3 cellular contexts compared by ENCODE assay signal in genomic region chr10:97866524-97867219, GRCh38.
TF ChIP-seq lines count a peak whose summit lies in the region.

No MANE protein-coding gene starts in this region.

TF ChIP-seq in GM23338, 12 proteins besides CTCF, POLR2A, EP300 and RAD21:
- TF ChIP-seq CREB1 (CRISPR knock-in tag; IDR thresholded peaks at IDR 0.05; ENCODE audit: low read depth) (no peak), POLR2AphosphoS5 (IDR thresholded peaks at IDR 0.05; ENCODE audit: low read depth) (no peak), STAT1 (IDR thresholded peaks at IDR 0.05; ENCODE audit: unreplicated experiment) (no peak)

TF ChIP-seq in HCT116, 20 proteins besides CTCF, POLR2A, EP300 and RAD21:
- TF ChIP-seq ELF1 (IDR thresholded peaks at IDR 0.05; ENCODE audit: borderline replicate concordance, low read depth) (no peak), CBX3 (IDR thresholded peaks at IDR 0.05; ENCODE audit: low read depth) (no peak), ZBTB33 (IDR thresholded peaks at IDR 0.05; ENCODE audit: extremely low read depth, insufficient replicate concordance, low read length) (no peak), POLR2AphosphoS5 (IDR thresholded peaks at IDR 0.05; ENCODE audit: low read depth, low read length) (no peak), SIN3A (IDR thresholded peaks at IDR 0.05; ENCODE audit: low read depth) (no peak), FOSL1 (IDR thresholded peaks at IDR 0.05; ENCODE audit: low read depth) (no peak)

TF ChIP-seq in H1, 55 proteins besides CTCF, POLR2A, EP300 and RAD21:
- TF ChIP-seq FOSL1 (IDR thresholded peaks at IDR 0.05; ENCODE audit: insufficient read depth, low read depth, low read length) (no peak), RFX5 (IDR thresholded peaks at IDR 0.05; ENCODE audit: borderline replicate concordance, low read depth, low read length) (no peak)
